Comparison of ENCODE assay signal across 1 cellular context in the genomic region with DNA sequence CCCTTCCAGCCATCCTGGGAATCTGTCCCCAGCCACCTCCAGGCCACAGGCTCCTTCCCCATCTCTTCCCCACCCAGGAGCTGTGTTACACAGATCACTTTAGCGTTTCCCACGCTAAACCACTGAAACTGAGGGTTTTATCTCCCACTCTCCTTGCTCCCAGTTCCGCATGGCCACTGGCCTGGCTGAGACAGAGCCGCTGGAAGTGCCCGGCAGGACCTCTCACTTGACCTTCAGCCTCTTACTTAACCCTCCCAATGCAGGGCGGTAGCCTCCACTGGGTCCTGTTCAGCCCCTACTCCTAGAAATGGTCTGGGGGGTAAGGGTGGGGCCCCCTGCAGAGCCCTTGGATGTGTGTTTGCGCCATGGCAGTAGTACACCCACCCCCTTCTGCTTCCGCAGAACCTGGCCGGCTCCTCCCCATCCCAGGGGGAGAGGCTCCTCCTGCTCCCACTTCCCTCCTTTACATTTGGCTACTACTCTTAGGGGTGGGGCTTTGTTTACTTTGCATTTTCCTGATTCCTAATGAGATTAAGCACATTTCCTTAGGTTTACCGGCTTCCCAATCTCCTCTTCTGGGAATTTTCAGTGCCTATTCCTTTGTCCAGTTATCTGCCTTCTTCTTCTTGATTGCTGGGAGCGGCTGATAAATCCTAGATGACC.
TF ChIP-seq lines count a peak whose summit lies in the region.

No MANE protein-coding gene starts in this region.

TF ChIP-seq in K562, 482 proteins besides CTCF, POLR2A, EP300 and RAD21:
- TF ChIP-seq GATA2 (CRISPR knock-in tag; IDR thresholded peaks at IDR 0.05) (peak; percentile 13; the same call in 1 of the 2 replicates), FOXA3 (CRISPR knock-in tag; conservative IDR thresholded peaks at IDR 0.05 in 1 of 2, IDR thresholded peaks at IDR 0.05 in 1 of 2) (peak in 1 of 2 experiments; percentile 78; a peak in 2 of 4 replicates), FOXK2 (conservative IDR thresholded peaks at IDR 0.05 in 1 of 2, IDR thresholded peaks at IDR 0.05 in 1 of 2; ENCODE audit: low read depth in 2 of 2) (peak in 1 of 2 experiments; percentile 17; a peak in 1 of 4 replicates)
